In the genomic region with DNA sequence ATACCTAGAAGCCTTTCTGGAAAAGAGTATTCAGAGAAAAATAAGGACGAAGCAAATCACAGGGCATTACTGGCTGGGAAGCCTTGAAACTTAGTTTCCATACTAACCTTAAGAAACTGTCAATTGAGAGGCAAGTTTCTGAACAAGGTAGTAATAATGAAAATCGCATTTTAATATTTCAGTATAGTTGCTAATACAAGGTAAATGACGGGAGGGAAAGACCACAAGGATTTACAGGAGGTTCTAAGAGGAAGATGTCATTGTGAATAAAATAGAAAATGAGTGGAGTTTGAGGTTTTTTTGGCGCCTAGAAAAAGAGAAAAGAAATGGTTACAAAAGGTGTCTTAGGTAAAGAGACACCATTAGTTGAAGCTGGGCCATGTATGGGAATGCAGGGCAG, we compare ENCODE assay signal across 17 cellular contexts. TPM values are rescaled to one million over a fixed set of nuclear protein-coding genes. Genes with fewer than 3 reads are reported as not detected.
DNase-seq lines count a peak whose midpoint lies in the region; ATAC-seq and TF ChIP-seq lines count a peak whose summit lies in the region.
"Had no signal": no experiment of that assay in that cellular context is flagged by ENCODE, and none has a peak within 500 bp of the region (broad histone marks: within the 10 kb centered on the region; RNA-seq: fewer than 3 reads in every experiment).

No MANE protein-coding gene starts in this region.

- H2AFZ ChIP-seq in OCI-LY3 (ENCODE audit: low read depth, low read length): no peak overlapping the region

- H3K4me1 ChIP-seq in OCI-LY3 (ENCODE audit: low read length): peaks cover 11% of the 10 kb centered on the region
- H3K4me1 ChIP-seq: Caco-2 had no signal

- H3K36me3 ChIP-seq in OCI-LY3 (replicated peaks; ENCODE audit: low read depth, low read length): no peaks in the 10 kb centered on the region
- H3K36me3 ChIP-seq: BLaER1 had no signal

- ATAC-seq in HG02798 (IDR thresholded peaks at IDR 0.05; ENCODE audit: poor library complexity, unreplicated experiment) (peak; percentile 50), HG02571 (IDR thresholded peaks at IDR 0.05; ENCODE audit: unreplicated experiment) (no peak)
- ATAC-seq: CD8-positive, alpha-beta T cell had no signal

- no peaks in the 10 kb centered on the region for H3K79me2 ChIP-seq in OCI-LY3 (ENCODE audit: low read length)

- no peak overlapping the region for H3K9ac ChIP-seq in OCI-LY3 (ENCODE audit: low read length)
- H3K9ac ChIP-seq: BLaER1, GM23248 had no signal

- CTCF ChIA-PET in activated naive CD4-positive, alpha-beta T cell treated with anti-CD3 and anti-CD28 coated beads for 36 hours (lab: Charles Lee): no interaction called here

- H3K27ac ChIP-seq in OCI-LY3 (ENCODE audit: low read length): no peak overlapping the region
- H3K27ac ChIP-seq: BLaER1, C4-2B, GM23248 had no signal

- no peak overlapping the region for H3K4me3 ChIP-seq in GM12865 (ENCODE audit: low read depth, low read length)
- no peak overlapping the region; the same call in 1 of the 2 replicates for H3K4me3 ChIP-seq in OCI-LY3 (ENCODE audit: low read length)
- H3K4me3 ChIP-seq: BLaER1, GM23248 had no signal

- H3K27me3 ChIP-seq in OCI-LY3 (ENCODE audit: low read depth, low read length): no peaks in the 10 kb centered on the region
- H3K27me3 ChIP-seq: BLaER1 had no signal

- intact Hi-C loops in activated naive CD4-positive, alpha-beta T cell treated with anti-CD3 and anti-CD28 coated beads for 36 hours (cut with micrococcal nuclease): no loop called here

- H3K4me1 Mint-ChIP-seq in activated naive CD4-positive, alpha-beta T cell treated with anti-CD3 and anti-CD28 coated beads for 36 hours (ENCODE audit: low read depth): no peaks in the 10 kb centered on the region
- no peaks in the 10 kb centered on the region for H3K4me1 Mint-ChIP-seq in chondrocyte (ENCODE audit: low read depth)
- H3K4me1 Mint-ChIP-seq: B cell; CD4-positive, CD25-positive, alpha-beta regulatory T cell had no signal

- H3K4me2 ChIP-seq in OCI-LY3 (ENCODE audit: low read length): peak overlapping the region; percentile 43
- H3K4me2 ChIP-seq: BLaER1 had no signal

- H3K9me3 Mint-ChIP-seq in activated naive CD4-positive, alpha-beta T cell treated with anti-CD3 and anti-CD28 coated beads for 36 hours: no peaks in the 10 kb centered on the region
- H3K9me3 Mint-ChIP-seq in chondrocyte (ENCODE audit: low read depth): no peaks in the 10 kb centered on the region
- H3K9me3 Mint-ChIP-seq: CD8-positive, alpha-beta T cell had no signal

- H3K36me3 Mint-ChIP-seq in activated naive CD4-positive, alpha-beta T cell treated with anti-CD3 and anti-CD28 coated beads for 36 hours (ENCODE audit: low read depth): no peaks in the 10 kb centered on the region
- no peaks in the 10 kb centered on the region for H3K36me3 Mint-ChIP-seq in chondrocyte (ENCODE audit: low read depth)
- H3K36me3 Mint-ChIP-seq: CD4-positive, CD25-positive, alpha-beta regulatory T cell; CD8-positive, alpha-beta T cell had no signal

- H3K27ac Mint-ChIP-seq in activated naive CD4-positive, alpha-beta T cell treated with anti-CD3 and anti-CD28 coated beads for 36 hours: no peak overlapping the region
- no peak overlapping the region for H3K27ac Mint-ChIP-seq in chondrocyte (ENCODE audit: unreplicated experiment)
- H3K27ac Mint-ChIP-seq: B cell; CD4-positive, CD25-positive, alpha-beta regulatory T cell; CD8-positive, alpha-beta T cell had no signal

- H3K27me3 Mint-ChIP-seq in activated naive CD4-positive, alpha-beta T cell treated with anti-CD3 and anti-CD28 coated beads for 36 hours (ENCODE audit: low read depth): no peaks in the 10 kb centered on the region
- H3K27me3 Mint-ChIP-seq in chondrocyte (ENCODE audit: low read depth): peaks cover 5% of the 10 kb centered on the region

- H4K20me1 ChIP-seq in OCI-LY3 (ENCODE audit: insufficient read depth, low read length): no peaks in the 10 kb centered on the region
- H4K20me1 ChIP-seq: BLaER1 had no signal

- no peaks in the 10 kb centered on the region for H3K9me3 ChIP-seq in OCI-LY3 (ENCODE audit: insufficient read depth, low read length)
- H3K9me3 ChIP-seq: Caco-2 had no signal

- DNase-seq in GM12865 (ENCODE audit: low read depth) (peak; percentile 31), chondrocyte (ENCODE audit: low spot score) (no peak)
- DNase-seq in activated naive CD4-positive, alpha-beta T cell treated with anti-CD3 and anti-CD28 coated beads for 36 hours: no peak
- DNase-seq: Caco-2; CD4-positive, CD25-positive, alpha-beta regulatory T cell; CD8-positive, alpha-beta T cell; DMS153; DND-41; GM23248; H7; HCEC 1CT had no signal

- no peak overlapping the region for H3K4me3 Mint-ChIP-seq in activated naive CD4-positive, alpha-beta T cell treated with anti-CD3 and anti-CD28 coated beads for 36 hours
- H3K4me3 Mint-ChIP-seq in chondrocyte (ENCODE audit: unreplicated experiment): no peak overlapping the region
- H3K4me3 Mint-ChIP-seq: B cell; CD4-positive, CD25-positive, alpha-beta regulatory T cell; CD8-positive, alpha-beta T cell had no signal

- no peak for TF ChIP-seq CTCF in GM12865 (IDR thresholded peaks at IDR 0.05; ENCODE audit: insufficient read depth, low read depth, low read length, missing control alignments)
- no peak for TF ChIP-seq CTCF in OCI-LY3 (IDR thresholded peaks at IDR 0.05; ENCODE audit: low read depth, low read length)
- TF ChIP-seq CTCF in chondrocyte (IDR thresholded peaks at IDR 0.05): no peak

RNA-seq across cellular contexts. Expression of gene AIG1, which starts 53.9 kb away (rescaled TPM):
- 10 to 100 TPM; 26.1 to 28.0 TPM for total RNA-seq in activated naive CD4-positive, alpha-beta T cell treated with anti-CD3 and anti-CD28 coated beads for 36 hours
- total RNA-seq in chondrocyte: 29.5 to 42.0 TPM (median 32.2 TPM) in 3 replicates
